Comparison of ENCODE assay signal across 8 cellular contexts in the genomic region with DNA sequence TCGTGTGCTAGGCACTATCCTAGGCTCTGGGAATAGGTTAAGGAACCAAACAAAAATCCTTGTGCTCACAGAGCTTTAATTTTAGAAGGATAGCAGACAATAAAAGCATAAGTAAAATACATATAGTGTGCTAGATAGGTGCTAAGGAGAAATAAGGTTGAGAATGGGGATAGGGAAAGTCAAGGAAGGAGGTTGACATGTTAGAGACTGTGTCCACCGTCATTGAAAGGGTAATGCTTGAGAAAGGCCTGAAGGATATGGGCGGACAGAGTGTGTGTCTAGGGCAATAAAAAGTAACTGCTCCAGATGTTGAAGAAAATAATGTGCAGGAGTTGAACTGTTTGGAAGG. TPM values are rescaled to one million over a fixed set of nuclear protein-coding genes. Genes with fewer than 3 reads are reported as not detected.
DNase-seq lines count a peak whose midpoint lies in the region; ATAC-seq, FAIRE-seq and TF ChIP-seq lines count a peak whose summit lies in the region.

No MANE protein-coding gene starts in this region.

- H3K4me3 ChIP-seq in IMR-90 (ENCODE audit: insufficient read depth, low read depth, low read length) (peak overlapping the region; percentile 85), H1 (ENCODE audit: extremely low read depth in 1 of 4, insufficient read depth in 2 of 4, low read depth in 3 of 4, low read length in 4 of 4) (peak overlapping the region; percentile 51 to 93 (median 70))

- H3K79me2 ChIP-seq in H1 (ENCODE audit: control insufficient read depth in 1 of 2, insufficient read depth in 2 of 2, low read length in 2 of 2) = no peaks in the 10 kb centered on the region

- CTCF ChIA-PET in IMR-90 (lab: Yijun Ruan, JAX) = interaction anchor here (0.5 to 0.9 kb wide), 2 partner anchors 9 to 591 kb away, joined by 4 read pairs; no protein-coding TSS in a partner anchor
- CTCF ChIA-PET in H1 (lab: Charles Lee; ENCODE audit: partially characterized antibody) = interaction anchor here (0.7 to 1.6 kb wide), 11 partner anchors 10 to 530 kb away, joined by 3 to 5 read pairs (median 3); no protein-coding TSS in a partner anchor

- no peak for DNase-seq in IMR-90
- DNase-seq in H1 (ENCODE audit: low read depth in 1 of 2, low spot score in 2 of 2) = no peak
- no peak for DNase-seq in progenitor cell of endocrine pancreas (ENCODE audit: low spot score, unreplicated experiment)
- no peak for DNase-seq in OCI-M2 (lab: John Stamatoyannopoulos, UW; ENCODE audit: unreplicated experiment)
- no peak for DNase-seq in NCI-H1417 (lab: John Stamatoyannopoulos, UW)
- DNase-seq in NCI-H1092 treated with DMSO at 0.1 percent for 48 hours (lab: John Stamatoyannopoulos, UW) = no peak

- H3K4me1 Mint-ChIP-seq in progenitor cell of endocrine pancreas (ENCODE audit: low read depth) = peaks cover 31% of the 10 kb centered on the region

- no peak for TF ChIP-seq EP300 in H1 (IDR thresholded peaks at IDR 0.05; ENCODE audit: borderline replicate concordance in 1 of 2, low read depth in 2 of 2, low read length in 2 of 2)

- H2BK120ac ChIP-seq in IMR-90 (ENCODE audit: low read depth, low read length) (no peak overlapping the region), H1 (replicated peaks; ENCODE audit: low read depth, low read length) (no peak overlapping the region)

- no peak for TF ChIP-seq POLR2A in IMR-90 (IDR thresholded peaks at IDR 0.05; ENCODE audit: low read depth, low read length)
- TF ChIP-seq POLR2A in H1 (IDR thresholded peaks at IDR 0.05; ENCODE audit: control extremely low read depth in 1 of 2, low read depth in 2 of 2, low read length in 2 of 2) = no peak

- peak overlapping the region; percentile 89 for H2AFZ ChIP-seq in IMR-90 (replicated peaks; ENCODE audit: low read length, poor library complexity)
- H2AFZ ChIP-seq in H1 (ENCODE audit: low read length) = peak overlapping the region; percentile 80

- no peak overlapping the region for H2BK5ac ChIP-seq in IMR-90 (ENCODE audit: low read depth, low read length, poor library complexity, severe bottlenecking)
- no peak overlapping the region for H2BK5ac ChIP-seq in H1 (ENCODE audit: low read depth, low read length)

- peak; percentile 7 for ATAC-seq in GM18861 (IDR thresholded peaks at IDR 0.05; ENCODE audit: unreplicated experiment)
- no peak; the same call in 1 of the 2 replicates for ATAC-seq in IMR-90 (ENCODE audit: low read depth)
- no peak for ATAC-seq in HG02642 (IDR thresholded peaks at IDR 0.05; ENCODE audit: poor library complexity, unreplicated experiment)

- in situ Hi-C loops in IMR-90 (cut with MboI; ENCODE audit: low sequenced_read_pairs) = no loop called here

- H3K79me1 ChIP-seq in IMR-90 (ENCODE audit: low read depth in 1 of 2, low read length in 2 of 2) (peaks cover 4 to 7% of the 10 kb centered on the region in 2 experiments; a peak in 1 of 4 replicates), H1 (ENCODE audit: low read depth, low read length) (no peaks in the 10 kb centered on the region)

- no peak overlapping the region for H3K27ac ChIP-seq in IMR-90 (ENCODE audit: insufficient read depth, low read length)
- no peak overlapping the region for H3K27ac ChIP-seq in H1 (ENCODE audit: low read depth, low read length)

- TF ChIP-seq RAD21 in IMR-90 (IDR thresholded peaks at IDR 0.05; ENCODE audit: low read length) (no peak), H1 (IDR thresholded peaks at IDR 0.05 in 1 of 2, conservative IDR thresholded peaks at IDR 0.05 in 1 of 2; ENCODE audit: low read depth in 2 of 2, low read length in 2 of 2) (no peak)

- H2AK5ac ChIP-seq in IMR-90 (ENCODE audit: low read depth, low read length) (no peak overlapping the region), H1 (ENCODE audit: low read depth, low read length) (no peak overlapping the region)

- peak overlapping the region; percentile 63; the same call in 1 of the 2 replicates for H3K14ac ChIP-seq in IMR-90 (replicated peaks; ENCODE audit: low read depth, low read length)
- H3K14ac ChIP-seq in H1 (ENCODE audit: insufficient read length) = no peak overlapping the region

- H2BK12ac ChIP-seq in H1 (ENCODE audit: low read depth, low read length) = no peak overlapping the region

- no peak overlapping the region for H3K56ac ChIP-seq in IMR-90 (ENCODE audit: extremely low read depth, insufficient read depth, low read length)
- H3K56ac ChIP-seq in H1 (replicated peaks; ENCODE audit: insufficient read length, low read depth, low read length) = no peak overlapping the region

- intact Hi-C loops in IMR-90 (cut with micrococcal nuclease) = loop anchor here (1.0 kb wide), 2 partner anchors 187 to 204 kb away; no protein-coding TSS in a partner anchor

- 11% methylated on average over 2 of the region's 3 CpGs; no CpG with 5 or more reads in 1 of the 2 experiments for WGBS in IMR-90 (ENCODE audit: extremely low coverage in 2 of 2, insufficient read length in 1 of 2), 2 experiments
- 52% methylated on average over 3 of the region's 3 CpGs; no CpG with 5 or more reads in 1 of the 2 experiments for WGBS in H1 (ENCODE audit: extremely low coverage in 1 of 2, insufficient coverage in 1 of 2, insufficient read length in 1 of 2, insufficient replicate concordance in 2 of 2, low coverage in 1 of 2, low lambda C conversion rate in 2 of 2, missing lambda C conversion rate in 1 of 2), 2 experiments

- H3K4me2 ChIP-seq in IMR-90 (ENCODE audit: low read depth, low read length) = peak overlapping the region; percentile 89
- peak overlapping the region; percentile 1 to 80; a peak in 3 of 4 replicates for H3K4me2 ChIP-seq in H1 (ENCODE audit: insufficient read depth in 1 of 2, low read depth in 2 of 2, low read length in 2 of 2)

- peaks cover 14% of the 10 kb centered on the region for H3K27me3 ChIP-seq in IMR-90 (ENCODE audit: control insufficient read depth, insufficient read depth, low read length)
- H3K27me3 ChIP-seq in H1 (replicated peaks in 1 of 4; ENCODE audit: control insufficient read depth in 3 of 4, extremely low read depth in 1 of 4, insufficient read depth in 3 of 4, low read length in 3 of 4) = peaks cover 4 to 22% (median 14%) of the 10 kb centered on the region in 4 experiments; a peak in 6 of 7 replicates

- H3K23me2 ChIP-seq in H1 (ENCODE audit: low read depth, low read length) = peaks cover 2% of the 10 kb centered on the region

- H2BK15ac ChIP-seq in IMR-90 (ENCODE audit: low read depth, low read length) = no peak overlapping the region
- no peak overlapping the region for H2BK15ac ChIP-seq in H1 (ENCODE audit: low read length)

- no peaks in the 10 kb centered on the region for H3K36me3 ChIP-seq in IMR-90 (ENCODE audit: control insufficient read depth, insufficient read depth, low read length)
- no peaks in the 10 kb centered on the region for H3K36me3 ChIP-seq in H1 (ENCODE audit: control insufficient read depth in 2 of 4, insufficient read depth in 4 of 4, low read length in 3 of 4)

- TF ChIP-seq CTCF in IMR-90 (conservative IDR thresholded peaks at IDR 0.05; ENCODE audit: low read depth, low read length) (no peak), H1 (IDR thresholded peaks at IDR 0.05; ENCODE audit: control extremely low read depth in 1 of 3, insufficient read depth in 1 of 3, low read depth in 1 of 3, low read length in 3 of 3) (no peak), progenitor cell of endocrine pancreas (IDR thresholded peaks at IDR 0.05; ENCODE audit: unreplicated experiment) (no peak)

- H3K27ac Mint-ChIP-seq in progenitor cell of endocrine pancreas = peak overlapping the region; percentile 87

- no peaks in the 10 kb centered on the region for H3K36me3 Mint-ChIP-seq in progenitor cell of endocrine pancreas (ENCODE audit: insufficient read depth)

- H3K9me3 Mint-ChIP-seq in progenitor cell of endocrine pancreas (ENCODE audit: low read depth) = peaks cover 7% of the 10 kb centered on the region

- H4K20me1 ChIP-seq in IMR-90 (ENCODE audit: insufficient read depth, low read length) (no peaks in the 10 kb centered on the region), H1 (replicated peaks in 1 of 2; ENCODE audit: control insufficient read depth in 1 of 2, insufficient read depth in 2 of 2, low read length in 2 of 2) (no peaks in the 10 kb centered on the region)

- H4K5ac ChIP-seq in IMR-90 (ENCODE audit: low read depth, low read length) (no peak overlapping the region), H1 (ENCODE audit: insufficient read length, low read depth, low read length) (no peak overlapping the region)

- H3K27me3 Mint-ChIP-seq in progenitor cell of endocrine pancreas = peaks cover 3% of the 10 kb centered on the region

- H3K4me1 ChIP-seq in IMR-90 (ENCODE audit: control insufficient read depth, insufficient read depth, low read length) (peaks cover 3% of the 10 kb centered on the region; the same call in 1 of the 2 replicates), H1 (replicated peaks in 1 of 4; ENCODE audit: control insufficient read depth in 3 of 4, insufficient read depth in 4 of 4, low read length in 3 of 4) (peaks cover 0 to 1% (median 0%) of the 10 kb centered on the region in 4 experiments; a peak in 1 of 7 replicates)

- H3K9me3 ChIP-seq in IMR-90 (ENCODE audit: control insufficient read depth, insufficient read depth, low read length) (no peaks in the 10 kb centered on the region), H1 (ENCODE audit: insufficient read depth in 2 of 2, low read depth in 1 of 2, low read length in 1 of 2) (no peaks in the 10 kb centered on the region)

- H2BK20ac ChIP-seq in IMR-90 (ENCODE audit: low read depth, low read length) (no peak overlapping the region), H1 (ENCODE audit: low read length) (no peak overlapping the region)

- no peak overlapping the region for H4K91ac ChIP-seq in IMR-90 (ENCODE audit: insufficient read depth, low read depth, low read length)
- H4K91ac ChIP-seq in H1 (replicated peaks; ENCODE audit: insufficient read length, low read length) = no peak overlapping the region

- POLR2A ChIA-PET in IMR-90 (lab: Charles Lee; ENCODE audit: unreplicated experiment) = no interaction called here
- POLR2A ChIA-PET in H1 (lab: Charles Lee; ENCODE audit: partially characterized antibody) = interaction anchor here (1.3 kb wide), 1 partner anchor 24 kb away, joined by 3 read pairs; no protein-coding TSS in a partner anchor

- no peak overlapping the region for H3K18ac ChIP-seq in IMR-90 (ENCODE audit: low read depth, low read length)
- H3K18ac ChIP-seq in H1 (ENCODE audit: extremely low read depth, low read length) = no peak overlapping the region

- dilution Hi-C loops in IMR-90 (cut with HindIII; ENCODE audit: low sequenced_read_pairs, unreplicated experiment) = no loop called here

- BruUV-seq in IMR-90 (replicated peaks; lab: Mats Ljungman, UMichigan) = no TSS peak

- H2AK9ac ChIP-seq in IMR-90 (replicated peaks; ENCODE audit: low read depth, low read length, poor library complexity) = no peak overlapping the region

- no peak for FAIRE-seq in H1 (lab: Jason Lieb, UNC)

- H3K9ac ChIP-seq in IMR-90 (ENCODE audit: low read depth, low read length) (peak overlapping the region; percentile 64; the same call in 1 of the 2 replicates), H1 (replicated peaks in 1 of 4; ENCODE audit: extremely low read depth in 1 of 4, low read depth in 3 of 4, low read length in 3 of 4) (no peak overlapping the region)

- H3K4me3 Mint-ChIP-seq in progenitor cell of endocrine pancreas (ENCODE audit: low read depth) = peak overlapping the region; percentile 89

- H4K8ac ChIP-seq in IMR-90 (ENCODE audit: low read depth in 2 of 2, low read length in 2 of 2) (no peak overlapping the region), H1 (ENCODE audit: extremely low read depth, insufficient read depth, low read length) (no peak overlapping the region)

- H3K23ac ChIP-seq in IMR-90 (ENCODE audit: low read depth, low read length) (peak overlapping the region; percentile 89; the same call in 1 of the 2 replicates), H1 (ENCODE audit: insufficient read length) (no peak overlapping the region)

- H3K9me1 ChIP-seq in IMR-90 (ENCODE audit: insufficient read depth, low read length) = no peaks in the 10 kb centered on the region

- H3K4ac ChIP-seq in IMR-90 (ENCODE audit: low read depth, low read length) (no peak overlapping the region), H1 (replicated peaks; ENCODE audit: insufficient read length, low read depth, low read length) (no peak overlapping the region)

RNA-seq across cellular contexts. Expression of gene TDRD7, which starts 0.5 kb away (rescaled TPM):
- total RNA-seq in IMR-90 (2012; rRNA removed) = 8.1 and 9.7 TPM in 2 replicates
- polyA plus RNA-seq in IMR-90 (2012; rRNA removed) = 3.9 and 4.4 TPM in 2 replicates
- 1.3 and 1.8 TPM in 2 replicates for polyA plus RNA-seq in IMR-90 (2012; cell fraction: cytosol; rRNA removed)
- polyA plus RNA-seq in IMR-90 (2012; cell fraction: nucleus; rRNA removed; ENCODE audit: low replicate concordance) = 1.0 and 7.9 TPM in 2 replicates
- 2.1 and 2.3 TPM in 2 replicates for total RNA-seq in H1 (2021; fragmentation: NEBNext Ultra II Directional; extraction: Animal tissue kit (Norgen Biotek cat#: 25700))
- 0.63 and 1.2 TPM in 2 replicates for polyA plus RNA-seq in H1 (2011; rRNA removed)
- polyA plus RNA-seq in H1 (2011; cell fraction: cytosol; rRNA removed) = 1.1 TPM
- 0.67 TPM for polyA plus RNA-seq in H1 (2011; cell fraction: nucleus; rRNA removed)
- 1.6 to 1.9 TPM (median 1.8 TPM) in 4 replicates for polyA plus RNA-seq in H1 (2012, experiment 1 of 2)
- 0.14 TPM for polyA plus RNA-seq in H1 (2012, experiment 2 of 2)
- 1.7 TPM for polyA plus RNA-seq in H1 (2013, experiment 1 of 2)
- 1.5 TPM for polyA plus RNA-seq in H1 (2013, experiment 2 of 2)
- 1.5 and 2.4 TPM in 2 replicates for polyA minus RNA-seq in H1 (2011; rRNA and poly(A)+ RNA removed)
- polyA minus RNA-seq in H1 (2011; cell fraction: cytosol; rRNA and poly(A)+ RNA removed) = 0.73 TPM
- 2.1 TPM for polyA minus RNA-seq in H1 (2011; cell fraction: nucleus; rRNA and poly(A)+ RNA removed)
- 12.8 and 14.2 TPM in 2 replicates for total RNA-seq in progenitor cell of endocrine pancreas
